ENCODE assay signal across 19 cellular contexts in genomic region chr1:110956586-110956985, GRCh38.
"Had no signal": no experiment of that assay in that cellular context is flagged by ENCODE, and none has a peak within 500 bp of the region (broad histone marks: within the 10 kb centered on the region; RNA-seq: fewer than 3 reads in every experiment).

No MANE protein-coding gene starts in this region.

- H3K4me1 ChIP-seq: right atrium auricular region had no signal

- H3K36me3 ChIP-seq: ovary had no signal

- H3K4me3 ChIP-seq: heart left ventricle, ovary, right atrium auricular region, sigmoid colon, skin epidermis, stomach, thoracic aorta had no signal

- H3K27me3 ChIP-seq: heart left ventricle, ovary, right atrium auricular region, sigmoid colon, stomach had no signal

- ATAC-seq: esophagus mucosa, heart left ventricle, left colon, left ventricle myocardium superior had no signal

- FAIRE-seq: endometrium, frontal cortex had no signal

- DNase-seq: effector memory CD4-positive, alpha-beta T cell; heart left ventricle; hippocampal formation; left colon; left ventricle myocardium superior; mesendoderm; naive B cell; ovary; sigmoid colon; stimulated activated CD4-positive, alpha-beta T cell treated with anti-CD3 and anti-CD28 coated beads, Interleukin-12 subunit alpha, Interleukin-12 subunit beta, amount 100 ng/mL, for 4 hours; stimulated activated naive CD4-positive, alpha-beta T cell; stomach; substantia nigra had no signal

- H3K27ac ChIP-seq: heart left ventricle, ovary, right atrium auricular region, sigmoid colon, skin epidermis, stomach, thoracic aorta had no signal

- H3K9me3 ChIP-seq: right atrium auricular region had no signal
